ENCODE assay signal across 8 cellular contexts in the genomic region with DNA sequence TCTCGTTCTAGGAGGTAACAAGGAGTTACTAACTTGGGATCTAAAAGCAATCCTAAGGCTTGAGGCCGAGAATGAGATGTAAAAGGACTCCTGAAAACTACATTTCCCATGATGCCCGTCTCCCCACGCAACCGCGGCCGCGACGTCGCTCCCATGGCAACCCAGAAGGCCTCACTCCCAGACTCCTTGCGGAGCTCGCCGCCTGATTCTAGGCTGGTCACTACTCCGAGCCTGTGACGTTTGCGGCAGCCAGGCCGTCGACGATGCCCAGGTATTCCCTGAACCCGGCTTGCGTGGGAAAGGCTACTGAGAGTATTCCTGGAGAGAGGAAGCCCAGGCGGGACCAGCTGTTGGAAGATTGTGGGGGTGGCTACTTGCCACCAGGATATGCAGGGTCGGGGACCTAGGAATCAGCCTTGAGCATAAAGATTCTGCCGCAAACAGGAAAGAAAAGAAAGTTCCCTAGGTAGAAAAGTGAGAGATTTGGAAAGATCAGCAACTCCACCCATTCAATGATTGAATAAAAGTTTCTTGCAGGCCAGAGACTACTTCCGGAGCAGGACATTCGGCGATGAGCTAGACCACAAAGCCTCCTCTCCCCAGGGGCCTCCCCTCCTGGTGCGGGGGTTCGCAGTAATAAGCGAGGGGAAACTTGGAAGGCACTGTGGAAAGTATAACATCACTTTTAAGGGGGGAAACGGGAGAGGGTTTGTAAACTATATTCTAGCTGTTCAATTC. TPM values are rescaled to one million over a fixed set of nuclear protein-coding genes. Genes with fewer than 3 reads are reported as not detected.
DNase-seq lines count a peak whose midpoint lies in the region; ATAC-seq, FAIRE-seq and TF ChIP-seq lines count a peak whose summit lies in the region.

DYNC2LI1 (plus strand) TSS at position 164 of the 738 bp plus-strand sequence; CDS start at position 264, 100 bp downstream.

- TF ChIP-seq EP300 in A549 (IDR thresholded peaks at IDR 0.05): no peak

- dilution Hi-C loops in mammary epithelial cell (cut with HindIII; ENCODE audit: low sequenced_read_pairs): no loop called here

- H3K27me3 ChIP-seq in WERI-Rb-1 (ENCODE audit: insufficient read depth, low read depth, severe bottlenecking): no peaks in the 10 kb centered on the region
- no peaks in the 10 kb centered on the region for H3K27me3 ChIP-seq in mammary epithelial cell (ENCODE audit: insufficient read depth, low read length)
- no peaks in the 10 kb centered on the region for H3K27me3 ChIP-seq in iPS-20b (ENCODE audit: insufficient read depth, low read length)
- H3K27me3 ChIP-seq in small intestine (ENCODE audit: control insufficient read depth in 2 of 2, insufficient read depth in 2 of 2, low read length in 2 of 2): no peaks in the 10 kb centered on the region

- TSS peak; percentile 59 for BruUV-seq in mammary epithelial cell (replicated peaks; lab: Mats Ljungman, UMichigan)

- peak; percentile 94 for FAIRE-seq in A549 (lab: Jason Lieb, UNC)
- no peak for FAIRE-seq in small intestine (lab: Jason Lieb, UNC)

- POLR2A ChIA-PET in A549 (lab: Yijun Ruan, JAX): interaction anchor here (0.6 to 1.7 kb wide), 5 partner anchors 9 to 178 kb away, joined by 3 to 8 read pairs (median 4); partner anchors contain the start of genes C1GALT1C1L, PLEKHH2 and THADA

- peak within 1 kb of the TSS; percentile 99 for H2AFZ ChIP-seq in mammary epithelial cell (ENCODE audit: low read depth, low read length)

- H3K9ac ChIP-seq in mammary epithelial cell (ENCODE audit: insufficient read depth, low read length) (peak within 1 kb of the TSS; percentile 80), iPS-20b (ENCODE audit: low read depth, low read length) (peak within 1 kb of the TSS; percentile 77; the same call in 1 of the 2 replicates)

- H3K9me3 ChIP-seq in A549 (no peaks in the 10 kb centered on the region), WERI-Rb-1 (ENCODE audit: severe bottlenecking) (no peaks in the 10 kb centered on the region), mammary epithelial cell (replicated peaks; ENCODE audit: insufficient read depth, low read length) (no peaks in the 10 kb centered on the region), iPS-20b (ENCODE audit: insufficient read depth, low read depth, low read length) (no peaks in the 10 kb centered on the region), small intestine (ENCODE audit: control insufficient read depth, low read depth) (no peaks in the 10 kb centered on the region)

- H3K27ac ChIP-seq in A549: peak within 1 kb of the TSS; percentile 75 to 81
- peak within 1 kb of the TSS; percentile 62 for H3K27ac ChIP-seq in WERI-Rb-1
- H3K27ac ChIP-seq in mammary epithelial cell (ENCODE audit: insufficient read depth, low read depth, low read length): peak within 1 kb of the TSS; percentile 88
- H3K27ac ChIP-seq in iPS-20b (ENCODE audit: low read length): no peak within 1 kb of the TSS
- H3K27ac ChIP-seq in small intestine (ENCODE audit: low read depth in 1 of 2, low read length in 1 of 2): peak within 1 kb of the TSS; percentile 56 to 88

- CTCF ChIA-PET in A549 (lab: Yijun Ruan, JAX): interaction anchor here (0.6 to 3.3 kb wide), 7 partner anchors 9 to 169 kb away, joined by 3 to 14 read pairs (median 3); no protein-coding TSS in a partner anchor
- CTCF ChIA-PET in mammary epithelial cell (lab: Charles Lee; ENCODE audit: low non-redundant PET): interaction anchor here (0.7 to 0.9 kb wide), 2 partner anchors 52 to 1103 kb away, joined by 4 to 7 read pairs; no protein-coding TSS in a partner anchor

- H3K4me2 ChIP-seq in A549 (peak within 1 kb of the TSS; percentile 84), mammary epithelial cell (ENCODE audit: insufficient read depth, low read depth, low read length) (peak within 1 kb of the TSS; percentile 95)

- WGBS in A549 (ENCODE audit: missing lambda C conversion rate): under 1% methylated on average over 31 of the region's 31 CpGs
- 1% methylated on average over 20 of the region's 31 CpGs for WGBS in mammary epithelial cell (ENCODE audit: low coverage, missing lambda C conversion rate)
- 0 to 1% (median 0%) methylated on average over 31 of the region's 31 CpGs for WGBS in small intestine, 3 donors

- H4K20me1 ChIP-seq in mammary epithelial cell (ENCODE audit: insufficient read depth, low read length): no peaks in the 10 kb centered on the region

- H3K4me3 ChIP-seq in A549 (peak within 1 kb of the TSS; percentile 65), WERI-Rb-1 (ENCODE audit: low read depth, low read length) (peak within 1 kb of the TSS; percentile 65), mammary epithelial cell (replicated peaks in 1 of 3; ENCODE audit: insufficient read depth in 1 of 3, low read depth in 2 of 3, low read length in 3 of 3) (peak within 1 kb of the TSS; percentile 63 to 80 (median 74)), iPS-20b (ENCODE audit: low read length) (peak within 1 kb of the TSS; percentile 79), small intestine (ENCODE audit: low read depth in 1 of 2, low read length in 2 of 2) (peak within 1 kb of the TSS; percentile 31 to 52)

- intact Hi-C loops in mammary epithelial cell (cut with micrococcal nuclease): loop anchor here (5.0 kb wide), 2 partner anchors 137 to 162 kb away; partner anchors contain the start of gene PLEKHH2

- peaks cover 6% of the 10 kb centered on the region; the same call in 1 of the 3 replicates for H3K4me1 ChIP-seq in A549
- H3K4me1 ChIP-seq in mammary epithelial cell (ENCODE audit: insufficient read depth, low read length): no peaks in the 10 kb centered on the region
- H3K4me1 ChIP-seq in iPS-20b (ENCODE audit: insufficient read depth, low read length): no peaks in the 10 kb centered on the region
- no peaks in the 10 kb centered on the region for H3K4me1 ChIP-seq in small intestine (ENCODE audit: control insufficient read depth in 2 of 2, insufficient read depth in 1 of 2, low read depth in 1 of 2, low read length in 1 of 2)

- ATAC-seq in A549: peak; percentile 99 to 100
- peak; percentile 99 for ATAC-seq in GM18867 (IDR thresholded peaks at IDR 0.05; ENCODE audit: unreplicated experiment)
- peak; percentile 97 for ATAC-seq in HG03103 (IDR thresholded peaks at IDR 0.05; ENCODE audit: low read depth, unreplicated experiment)

- in situ Hi-C loops in mammary epithelial cell (cut with MboI; ENCODE audit: low sequenced_read_pairs in 2 of 2): loop anchor here in 1 of 2 donors (25.0 kb wide), 1 partner anchor 162 kb away; no protein-coding TSS in a partner anchor

- H3K36me3 ChIP-seq in WERI-Rb-1 (no peaks in the 10 kb centered on the region), mammary epithelial cell (ENCODE audit: insufficient read depth, low read length) (no peaks in the 10 kb centered on the region), iPS-20b (ENCODE audit: insufficient read depth, low read depth, low read length) (no peaks in the 10 kb centered on the region), small intestine (ENCODE audit: control insufficient read depth in 2 of 2, insufficient read depth in 2 of 2, low read length in 2 of 2) (no peaks in the 10 kb centered on the region)

- DNase-seq in A549 (ENCODE audit: low read depth in 1 of 2, low spot score in 1 of 2): peak; percentile 94 to 96
- peak; percentile 84 for DNase-seq in NCI-H2171 treated with DMSO at 0.1 percent for 48 hours (lab: John Stamatoyannopoulos, UW)
- DNase-seq in WERI-Rb-1: peak; percentile 96
- peak; percentile 89 for DNase-seq in mammary epithelial cell
- DNase-seq in small intestine: peak; percentile 96

- TF ChIP-seq CTCF in A549 (IDR thresholded peaks at IDR 0.05) (no peak), WERI-Rb-1 (IDR thresholded peaks at IDR 0.05; ENCODE audit: low read depth, low read length) (no peak), mammary epithelial cell (conservative IDR thresholded peaks at IDR 0.05 in 1 of 2, IDR thresholded peaks at IDR 0.05 in 1 of 2; ENCODE audit: extremely low read depth in 1 of 2, insufficient read depth in 1 of 2, low read depth in 1 of 2, low read length in 2 of 2) (no peak)

- TF ChIP-seq POLR2A in A549 (IDR thresholded peaks at IDR 0.05; ENCODE audit: low read length): peak; percentile 82

- peaks cover 4% of the 10 kb centered on the region for H3K79me2 ChIP-seq in mammary epithelial cell (ENCODE audit: insufficient read depth, low read length)

- no peak; a peak in 2 of 5 replicates for TF ChIP-seq RAD21 in A549 (conservative IDR thresholded peaks at IDR 0.05 in 1 of 2, IDR thresholded peaks at IDR 0.05 in 1 of 2)

TF ChIP-seq in A549, 52 proteins besides CTCF, POLR2A, EP300 and RAD21 (continues in another document):
- no peak for TF ChIP-seq RFX5 (IDR thresholded peaks at IDR 0.05)
- TF ChIP-seq JUN (IDR thresholded peaks at IDR 0.05): peak in 1 of 2 experiments; percentile 65; a peak in 2 of 5 replicates
- TF ChIP-seq KDM5A (IDR thresholded peaks at IDR 0.05): no peak
- TF ChIP-seq, protein P1, sequence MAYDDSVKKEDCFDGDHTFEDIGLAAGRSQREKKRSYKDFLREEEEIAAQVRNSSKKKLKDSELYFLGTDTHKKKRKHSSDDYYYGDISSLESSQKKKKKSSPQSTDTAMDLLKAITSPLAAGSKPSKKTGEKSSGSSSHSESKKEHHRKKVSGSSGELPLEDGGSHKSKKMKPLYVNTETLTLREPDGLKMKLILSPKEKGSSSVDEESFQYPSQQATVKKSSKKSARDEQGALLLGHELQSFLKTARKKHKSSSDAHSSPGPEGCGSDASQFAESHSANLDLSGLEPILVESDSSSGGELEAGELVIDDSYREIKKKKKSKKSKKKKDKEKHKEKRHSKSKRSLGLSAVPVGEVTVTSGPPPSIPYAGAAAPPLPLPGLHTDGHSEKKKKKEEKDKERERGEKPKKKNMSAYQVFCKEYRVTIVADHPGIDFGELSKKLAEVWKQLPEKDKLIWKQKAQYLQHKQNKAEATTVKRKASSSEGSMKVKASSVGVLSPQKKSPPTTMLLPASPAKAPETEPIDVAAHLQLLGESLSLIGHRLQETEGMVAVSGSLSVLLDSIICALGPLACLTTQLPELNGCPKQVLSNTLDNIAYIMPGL (CRISPR knock-in tag; IDR thresholded peaks at IDR 0.05; ENCODE audit: borderline replicate concordance): no peak
- no peak for TF ChIP-seq KDM1A (IDR thresholded peaks at IDR 0.05; ENCODE audit: low read depth)
- no peak for TF ChIP-seq HOXA7 (CRISPR knock-in tag; IDR thresholded peaks at IDR 0.05)

RNA-seq across cellular contexts. Expression of gene DYNC2LI1, which starts in this region (rescaled TPM):
- polyA plus RNA-seq in A549 (2011; rRNA removed) (33.5 and 44.3 TPM in 2 replicates), A549 (2017; fragmentation: RNase III; extraction: RNeasy Plus Mini Kit Qiagen cat#74134 plus additional on column Dnase treatment) (22.2 to 28.2 TPM (median 23.7 TPM) in 3 replicates), mammary epithelial cell (7.7 TPM), small intestine (10 to 100 TPM; 21.8 to 68.6 (median 58.6) TPM)
- 7.9 and 8.8 TPM in 2 replicates for polyA plus RNA-seq in A549 (2012; cell fraction: cytosol; rRNA removed)
- 3.1 and 5.9 TPM in 2 replicates for polyA plus RNA-seq in A549 (2012; cell fraction: nucleus; rRNA removed)
- polyA minus RNA-seq in A549 (2011; rRNA and poly(A)+ RNA removed): 6.5 and 6.7 TPM in 2 replicates
- 10 to 100 TPM; 15.6 to 16.2 TPM for total RNA-seq in mammary epithelial cell
- polyA minus RNA-seq in mammary epithelial cell: not detected
